15 cellular contexts compared by ENCODE assay signal in genomic region chr3:192887701-192888100, GRCh38. TPM values are rescaled to one million over a fixed set of nuclear protein-coding genes. Genes with fewer than 3 reads are reported as not detected.
DNase-seq lines count a peak whose midpoint lies in the region; ATAC-seq, FAIRE-seq and TF ChIP-seq lines count a peak whose summit lies in the region.
"Had no signal": no experiment of that assay in that cellular context is flagged by ENCODE, and none has a peak within 500 bp of the region (broad histone marks: within the 10 kb centered on the region; RNA-seq: fewer than 3 reads in every experiment).

No MANE protein-coding gene starts in this region.

- peak overlapping the region; percentile 52 for H3K4me3 Mint-ChIP-seq in type B pancreatic cell

- peak overlapping the region; percentile 31; the same call in 1 of the 2 replicates for H3K9ac ChIP-seq in HepG2 (ENCODE audit: insufficient read depth, low read depth, low read length)
- H3K9ac ChIP-seq in SK-N-SH, result peak overlapping the region; percentile 65; the same call in 1 of the 2 replicates

- TF ChIP-seq CTCF in HepG2 (CRISPR knock-in tag; IDR thresholded peaks at IDR 0.05) (no peak), right lobe of liver (IDR thresholded peaks at IDR 0.05) (no peak), SK-N-SH (IDR thresholded peaks at IDR 0.05) (no peak), fibroblast of mammary gland (conservative IDR thresholded peaks at IDR 0.05; ENCODE audit: control insufficient read depth, insufficient read depth, low read depth, low read length) (no peak), type B pancreatic cell (conservative IDR thresholded peaks at IDR 0.05) (no peak)

- peak overlapping the region; percentile 83 for H3K4me2 ChIP-seq in HepG2 (ENCODE audit: low read depth, low read length)
- H3K4me2 ChIP-seq in SK-N-SH, result peak overlapping the region; percentile 58

- H4K20me1 ChIP-seq in HepG2 (ENCODE audit: insufficient read depth, low read length), result no peaks in the 10 kb centered on the region
- H4K20me1 ChIP-seq in SK-N-SH (ENCODE audit: insufficient read depth), result no peaks in the 10 kb centered on the region

- H3K4me3 ChIP-seq in HepG2 (replicated peaks in 1 of 3; ENCODE audit: insufficient read depth in 1 of 3, low read depth in 2 of 3, low read length in 3 of 3), result peak overlapping the region; percentile 4 to 57 (median 52); a peak in 5 of 6 replicates
- H3K4me3 ChIP-seq in right lobe of liver, result no peak overlapping the region
- no peak overlapping the region for H3K4me3 ChIP-seq in SK-N-SH (ENCODE audit: low read depth in 2 of 2, low read length in 1 of 2)
- H3K4me3 ChIP-seq in fibroblast of mammary gland (ENCODE audit: control insufficient read depth, low read depth, low read length), result no peak overlapping the region
- H3K4me3 ChIP-seq: cardiac muscle cell, esophagus squamous epithelium had no signal

- H3K27ac ChIP-seq in HepG2 (ENCODE audit: extremely low read length, insufficient read depth, low read length) (peak overlapping the region; percentile 46), right lobe of liver (no peak overlapping the region), SK-N-SH (ENCODE audit: low read depth in 2 of 2, low read length in 1 of 2) (peak overlapping the region; percentile 65 to 90; a peak in 3 of 4 replicates)
- H3K27ac ChIP-seq: cardiac muscle cell, esophagus squamous epithelium had no signal

- H3K36me3 Mint-ChIP-seq in type B pancreatic cell, result peaks cover 8% of the 10 kb centered on the region

- POLR2A ChIA-PET in HepG2 (lab: Yijun Ruan, JAX), result interaction anchor here (1.7 to 2.7 kb wide), 3 partner anchors 9 to 29 kb away, joined by 4 to 27 read pairs (median 17); partner anchors contain the start of gene MB21D2
- POLR2A ChIA-PET in SK-N-SH (lab: Yijun Ruan, JAX), result no interaction called here

- CTCF ChIA-PET in HepG2 (lab: Yijun Ruan, JAX; ENCODE audit: low intra/inter-chr PET ratio, low total read pairs) (no interaction called here), SK-N-SH (lab: Yijun Ruan, JAX) (interaction anchor here (0.9 kb wide), 1 partner anchor 27 kb away, joined by 3 read pairs; no protein-coding TSS in a partner anchor)

- H3F3A ChIP-seq in SK-N-SH (replicated peaks; ENCODE audit: insufficient read depth), result peaks cover 59% of the 10 kb centered on the region

- H3K27me3 ChIP-seq in HepG2 (ENCODE audit: control insufficient read depth in 1 of 2, insufficient read depth in 2 of 2, low read length in 2 of 2) (no peaks in the 10 kb centered on the region), right lobe of liver (no peaks in the 10 kb centered on the region), SK-N-SH (ENCODE audit: insufficient read depth) (no peaks in the 10 kb centered on the region)
- H3K27me3 ChIP-seq: esophagus squamous epithelium had no signal

- H2AFZ ChIP-seq in HepG2 (ENCODE audit: low read length) (no peak overlapping the region), SK-N-SH (ENCODE audit: low read depth) (no peak overlapping the region)

- in situ Hi-C loops in HepG2 (cut with HindIII; ENCODE audit: extremely low pct_ligation_motif_present, low pct_unique_long_range_greater_than_20kb), result no loop called here

- H3K9me3 ChIP-seq in HepG2 (ENCODE audit: low read length) (no peaks in the 10 kb centered on the region), right lobe of liver (no peaks in the 10 kb centered on the region), SK-N-SH (no peaks in the 10 kb centered on the region)
- H3K9me3 ChIP-seq: esophagus squamous epithelium had no signal

- no peaks in the 10 kb centered on the region for H3K79me2 ChIP-seq in HepG2 (ENCODE audit: insufficient read depth, low read length)
- peaks cover 74% of the 10 kb centered on the region for H3K79me2 ChIP-seq in SK-N-SH (ENCODE audit: insufficient read depth)

- TSS peak; percentile 49 for BruUV-seq in HepG2 (replicated peaks; lab: Mats Ljungman, UMichigan)

- H3K4me1 Mint-ChIP-seq in type B pancreatic cell (ENCODE audit: unreplicated experiment), result peaks cover 44% of the 10 kb centered on the region

- no peak for TF ChIP-seq POLR2A in HepG2 (IDR thresholded peaks at IDR 0.05; ENCODE audit: insufficient read depth in 1 of 2, low read depth in 2 of 2, low read length in 2 of 2)
- no peak for TF ChIP-seq POLR2A in right lobe of liver (IDR thresholded peaks at IDR 0.05)

- H3K27ac Mint-ChIP-seq in type B pancreatic cell, result peak overlapping the region; percentile 81

- H3K4me1 ChIP-seq in HepG2 (ENCODE audit: insufficient read depth, low read length) (peaks cover 58% of the 10 kb centered on the region), right lobe of liver (no peaks in the 10 kb centered on the region), SK-N-SH (ENCODE audit: control insufficient read depth in 1 of 2, insufficient read depth in 2 of 2, low read depth in 1 of 2, low read length in 1 of 2) (peaks cover 11 to 70% of the 10 kb centered on the region in 2 experiments)

- TF ChIP-seq RAD21 in HepG2 (CRISPR knock-in tag; IDR thresholded peaks at IDR 0.05) (no peak), SK-N-SH (IDR thresholded peaks at IDR 0.05; ENCODE audit: low read length) (no peak)

- TF ChIP-seq EP300 in HepG2 (IDR thresholded peaks at IDR 0.05; ENCODE audit: low read depth in 2 of 2, low read length in 2 of 2), result no peak
- TF ChIP-seq EP300 in HepG2 (CRISPR knock-in tag; IDR thresholded peaks at IDR 0.05; ENCODE audit: borderline replicate concordance), result no peak
- no peak for TF ChIP-seq EP300 in SK-N-SH (IDR thresholded peaks at IDR 0.05; ENCODE audit: borderline replicate concordance in 1 of 2, low read depth in 1 of 2, low read length in 1 of 2)

- H3K36me3 ChIP-seq in HepG2 (replicated peaks in 1 of 2; ENCODE audit: control insufficient read depth in 1 of 2, insufficient read depth in 2 of 2, low read length in 2 of 2) (no peaks in the 10 kb centered on the region), right lobe of liver (no peaks in the 10 kb centered on the region), SK-N-SH (replicated peaks in 1 of 2; ENCODE audit: control insufficient read depth in 1 of 2, insufficient read depth in 2 of 2, low read length in 1 of 2) (no peaks in the 10 kb centered on the region)
- H3K36me3 ChIP-seq: cardiac muscle cell, esophagus squamous epithelium had no signal

- peaks cover 4% of the 10 kb centered on the region for H3K9me3 Mint-ChIP-seq in type B pancreatic cell

- DNase-seq in HepG2 (ENCODE audit: low spot score) (no peak), right lobe of liver (no peak), SK-N-SH (no peak), fibroblast of mammary gland (ENCODE audit: low read depth) (peak; percentile 37), type B pancreatic cell (ENCODE audit: extremely low spot score, unreplicated experiment) (no peak), NCI-H2171 (lab: John Stamatoyannopoulos, UW) (no peak), NCI-H2029 treated with DMSO at 0.1 percent for 48 hours (lab: John Stamatoyannopoulos, UW) (no peak)
- DNase-seq: activated CD4-positive, alpha-beta T cell treated with anti-CD3 and anti-CD28 coated beads for 4 hours; activated gamma-delta T cell treated with Interleukin-2 at 50 U/mL for 16 hours; DMS153; esophagus squamous epithelium; midbrain; posterior cingulate gyrus had no signal

- no peak for FAIRE-seq in HepG2 (lab: Jason Lieb, UNC)

- WGBS in HepG2 (ENCODE audit: low lambda C conversion rate), result 7% methylated on average over 5 of the region's 7 CpGs
- 65% methylated on average over 5 of the region's 7 CpGs for WGBS in right lobe of liver (ENCODE audit: insufficient coverage, low coverage, low lambda C conversion rate, missing lambda C conversion rate)
- 94% methylated on average over 7 of the region's 7 CpGs for WGBS in SK-N-SH (ENCODE audit: low lambda C conversion rate)

- no peaks in the 10 kb centered on the region for H3K9me2 ChIP-seq in SK-N-SH

- ATAC-seq in HepG2 (peak; percentile 30), right lobe of liver (no peak), GM18502 (IDR thresholded peaks at IDR 0.05; ENCODE audit: poor library complexity, unreplicated experiment) (no peak)

- no peaks in the 10 kb centered on the region for H3K27me3 Mint-ChIP-seq in type B pancreatic cell

- intact Hi-C loops in HepG2 (cut with micrococcal nuclease; ENCODE audit: unreplicated experiment), result loop anchor here (5.0 kb wide), 1 partner anchor 70 kb away; no protein-coding TSS in a partner anchor
- intact Hi-C loops in right lobe of liver (cut with DNase I), result no loop called here

TF ChIP-seq in HepG2, 621 proteins besides CTCF, POLR2A, EP300 and RAD21 (continues in another document):
- TF ChIP-seq SSRP1 (CRISPR knock-in tag; IDR thresholded peaks at IDR 0.05) (no peak), NFYC (CRISPR knock-in tag; IDR thresholded peaks at IDR 0.05) (no peak)

TF ChIP-seq in SK-N-SH, 30 proteins besides CTCF, POLR2A, EP300 and RAD21 (continues in another document):
- TF ChIP-seq NRF1 (IDR thresholded peaks at IDR 0.05; ENCODE audit: low read depth, low read length), result no peak

RNA-seq across cellular contexts. Expression of gene MB21D2, which starts 30.0 kb away (rescaled TPM):
- total RNA-seq in HepG2 (2016; rRNA removed; fragmentation: Illumina TruSeq; extraction: Trizol) (1.6 and 2.8 TPM in 2 replicates), right lobe of liver (under 1 TPM in 5 of 6 experiments, not detected in 1; 0.15 to 0.86 (median 0.31) TPM), type B pancreatic cell (ENCODE audit: low replicate concordance) (14.1 and 23.1 TPM in 2 replicates)
- 0.26 and 0.40 TPM in 2 replicates for total RNA-seq in HepG2 (2016; cell fraction: cytosol; rRNA removed; fragmentation: Illumina TruSeq; extraction: Trizol; ENCODE audit: low read depth)
- 2.0 and 2.4 TPM in 2 replicates for total RNA-seq in HepG2 (2016; cell fraction: insoluble cytoplasmic fraction; rRNA removed; fragmentation: Illumina TruSeq; extraction: Trizol)
- total RNA-seq in HepG2 (2016; cell fraction: membrane; rRNA removed; fragmentation: Illumina TruSeq; extraction: Trizol), result 0.93 and 1.1 TPM in 2 replicates
- total RNA-seq in HepG2 (2016; cell fraction: nucleus; rRNA removed; fragmentation: Illumina TruSeq; extraction: Trizol), result 1.3 and 1.9 TPM in 2 replicates
- polyA plus RNA-seq in HepG2 (2011; rRNA removed) (0.85 and 0.90 TPM in 2 replicates), SK-N-SH (2012; rRNA removed) (12.7 and 15.4 TPM in 2 replicates)
- 0.62 and 0.71 TPM in 2 replicates for polyA plus RNA-seq in HepG2 (2011; cell fraction: cytosol; rRNA removed)
- 0.37 and 0.73 TPM in 2 replicates for polyA plus RNA-seq in HepG2 (2011; cell fraction: nucleus; rRNA removed)
- polyA plus RNA-seq in HepG2 (2012), result 0.79 and 0.98 TPM in 2 replicates
- 0.07 and 0.15 TPM in 2 replicates for polyA plus RNA-seq in HepG2 (2016; cell fraction: cytosol; fragmentation: Illumina TruSeq; extraction: Trizol; ENCODE audit: low read depth)
- polyA plus RNA-seq in HepG2 (2016; cell fraction: insoluble cytoplasmic fraction; fragmentation: Illumina TruSeq; extraction: Trizol; ENCODE audit: low read depth), result 1.9 TPM in 2 replicates
- 0.37 and 0.52 TPM in 2 replicates for polyA plus RNA-seq in HepG2 (2016; cell fraction: membrane; fragmentation: Illumina TruSeq; extraction: Trizol; ENCODE audit: low read depth)
- polyA plus RNA-seq in HepG2 (2016; cell fraction: nucleus; fragmentation: Illumina TruSeq; extraction: Trizol; ENCODE audit: insufficient read depth, low read depth), result 1.1 and 1.4 TPM in 2 replicates
- 2.4 and 4.8 TPM in 2 replicates for polyA minus RNA-seq in HepG2 (2011; rRNA and poly(A)+ RNA removed; ENCODE audit: low replicate concordance)
- 0.97 and 1.3 TPM in 2 replicates for polyA minus RNA-seq in HepG2 (2011; cell fraction: cytosol; rRNA and poly(A)+ RNA removed)
- polyA minus RNA-seq in HepG2 (2011; cell fraction: nucleus; rRNA and poly(A)+ RNA removed), result 2.4 and 3.6 TPM in 2 replicates
- 13.3 and 14.3 TPM in 2 replicates for polyA plus RNA-seq in SK-N-SH (2012; cell fraction: cytosol; rRNA removed)
- polyA plus RNA-seq in SK-N-SH (2012; cell fraction: nucleus; rRNA removed), result 13.3 and 15.1 TPM in 2 replicates

Comparison
In these comparisons a context has a peak if more than half of its experiments do, and no peak if none do; other contexts are left out.
1. H3K27ac ChIP-seq: peak in HepG2 (single experiment) and SK-N-SH (2 of 2); none in right lobe of liver (0 of 3).
2. H3K4me3 ChIP-seq: peak in HepG2 (3 of 3); none in right lobe of liver (0 of 3), SK-N-SH (0 of 2) and fibroblast of mammary gland (single experiment).